ENCODE assay signal across 12 cellular contexts in the genomic region with DNA sequence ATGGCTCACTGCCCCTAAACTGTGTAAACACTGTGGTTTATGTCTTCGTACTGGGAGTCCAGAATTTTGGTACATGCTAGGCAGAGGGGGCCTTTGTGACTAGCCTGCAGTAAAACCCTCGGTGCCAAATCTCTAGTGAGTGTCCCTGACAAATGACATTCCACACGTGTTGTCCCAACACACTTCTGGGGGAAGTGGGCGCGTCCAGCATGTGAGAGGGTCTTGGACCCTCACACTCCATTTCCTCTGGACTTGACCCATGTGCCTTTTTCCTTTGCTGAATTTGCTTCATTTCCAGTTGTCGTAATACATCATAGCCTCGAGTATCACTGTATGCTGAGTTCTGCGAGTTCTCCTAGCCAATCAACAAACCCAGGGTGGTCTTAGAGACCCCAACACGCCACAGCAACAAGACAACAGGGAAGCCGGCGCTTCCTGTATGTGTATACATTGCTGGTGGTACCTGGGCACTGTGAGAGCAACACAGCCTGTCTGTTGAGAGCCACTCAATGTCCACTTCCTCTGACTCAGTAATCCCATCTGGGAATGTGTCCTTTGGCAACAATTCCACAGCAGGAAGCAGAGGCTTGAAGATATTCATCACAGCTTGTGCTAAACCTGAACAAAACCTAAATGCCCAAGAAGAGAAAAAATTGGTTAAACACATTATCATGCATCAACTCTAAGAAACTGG. TPM values are rescaled to one million over a fixed set of nuclear protein-coding genes. Genes with fewer than 3 reads are reported as not detected.
DNase-seq lines count a peak whose midpoint lies in the region; ATAC-seq and TF ChIP-seq lines count a peak whose summit lies in the region.
"Had no signal": no experiment of that assay in that cellular context is flagged by ENCODE, and none has a peak within 500 bp of the region (broad histone marks: within the 10 kb centered on the region; RNA-seq: fewer than 3 reads in every experiment).

No MANE protein-coding gene starts in this region.

- no peaks in the 10 kb centered on the region for H3K36me3 ChIP-seq in brain microvascular endothelial cell (replicated peaks)
- no peaks in the 10 kb centered on the region for H3K36me3 ChIP-seq in prostate gland
- no peaks in the 10 kb centered on the region for H3K36me3 ChIP-seq in sigmoid colon
- H3K36me3 ChIP-seq: BLaER1 had no signal

- in situ Hi-C loops in brain microvascular endothelial cell (cut with HindIII; ENCODE audit: low pct_ligation_motif_present, low sequenced_read_pairs): loop anchor here (25.0 kb wide), 1 partner anchor 334 kb away; the partner anchor contains the start of gene E2F6

- H3K9me3 ChIP-seq in prostate gland (no peaks in the 10 kb centered on the region), sigmoid colon (no peaks in the 10 kb centered on the region)
- H3K9me3 ChIP-seq: BLaER1 had no signal

- H3K4me1 ChIP-seq in prostate gland (replicated peaks): peaks cover 7% of the 10 kb centered on the region
- peaks cover 0 to 19% (median 16%) of the 10 kb centered on the region in 4 donors for H3K4me1 ChIP-seq in sigmoid colon

- peak overlapping the region; percentile 69; the same call in 1 of the 2 replicates for H3K27ac Mint-ChIP-seq in HFFc6
- H3K27ac Mint-ChIP-seq: activated naive CD8-positive, alpha-beta T cell treated with anti-CD3 and anti-CD28 coated beads, Interleukin-2, amount 10 ng/mL, durations not matched to agents 7 days and 5 days had no signal

- H3K27ac ChIP-seq in brain microvascular endothelial cell (no peak overlapping the region), prostate gland (no peak overlapping the region), sigmoid colon (no peak overlapping the region)
- H3K27ac ChIP-seq: BLaER1 had no signal

- H3K36me3 Mint-ChIP-seq in HFFc6 (ENCODE audit: low read depth): no peaks in the 10 kb centered on the region
- H3K36me3 Mint-ChIP-seq: activated naive CD8-positive, alpha-beta T cell treated with anti-CD3 and anti-CD28 coated beads, Interleukin-2, amount 10 ng/mL, durations not matched to agents 7 days and 5 days had no signal

- ATAC-seq in GM18498 (IDR thresholded peaks at IDR 0.05; ENCODE audit: unreplicated experiment): no peak

- TF ChIP-seq EP300 in sigmoid colon (IDR thresholded peaks at IDR 0.05): no peak

- peaks cover 31% of the 10 kb centered on the region for H3K4me1 Mint-ChIP-seq in HFFc6 (ENCODE audit: low read depth)

- H3K27me3 ChIP-seq in brain microvascular endothelial cell (replicated peaks): no peaks in the 10 kb centered on the region
- H3K27me3 ChIP-seq in prostate gland (replicated peaks; ENCODE audit: insufficient read depth): no peaks in the 10 kb centered on the region
- no peaks in the 10 kb centered on the region for H3K27me3 ChIP-seq in sigmoid colon
- H3K27me3 ChIP-seq: BLaER1 had no signal

- H3K27me3 Mint-ChIP-seq in HFFc6 (ENCODE audit: insufficient read depth): peaks cover 7% of the 10 kb centered on the region

- TF ChIP-seq POLR2A in prostate gland (IDR thresholded peaks at IDR 0.05) (no peak), sigmoid colon (IDR thresholded peaks at IDR 0.05) (no peak)

- H3K4me3 ChIP-seq in brain microvascular endothelial cell (ENCODE audit: low read depth, low read length) (no peak overlapping the region), prostate gland (no peak overlapping the region), sigmoid colon (no peak overlapping the region)
- H3K4me3 ChIP-seq: BLaER1, skin epidermis had no signal

- no peaks in the 10 kb centered on the region for H3K9me3 Mint-ChIP-seq in HFFc6
- H3K9me3 Mint-ChIP-seq: activated naive CD8-positive, alpha-beta T cell treated with anti-CD3 and anti-CD28 coated beads, Interleukin-2, amount 10 ng/mL, durations not matched to agents 7 days and 5 days had no signal

- H3K4me3 Mint-ChIP-seq in HFFc6: 0 out of 2 replicates have a peak overlapping the region, but pooled peaks have one; percentile 20
- H3K4me3 Mint-ChIP-seq: activated naive CD8-positive, alpha-beta T cell treated with anti-CD3 and anti-CD28 coated beads, Interleukin-2, amount 10 ng/mL, durations not matched to agents 7 days and 5 days had no signal

- intact Hi-C loops in prostate gland (cut with DNase I): no loop called here
- intact Hi-C loops in sigmoid colon (cut with DNase I): loop anchor here (10.0 kb wide), 1 partner anchor 214 kb away; the partner anchor contains the start of gene KCNF1

- 76% methylated on average over 11 of the region's 11 CpGs for WGBS in prostate gland
- WGBS in sigmoid colon, 2 donors: 63 to 72% methylated on average over 11 of the region's 11 CpGs

- TF ChIP-seq CTCF in HFFc6 (IDR thresholded peaks at IDR 0.05) (no peak), brain microvascular endothelial cell (IDR thresholded peaks at IDR 0.05; ENCODE audit: low read depth, low read length, missing control alignments) (no peak), prostate gland (IDR thresholded peaks at IDR 0.05) (no peak), sigmoid colon (IDR thresholded peaks at IDR 0.05) (no peak)

- peak; percentile 67 for DNase-seq in AG08395 (ENCODE audit: low spot score)
- peak; percentile 64 for DNase-seq in HFFc6
- DNase-seq in brain microvascular endothelial cell: peak; percentile 53
- peak; percentile 67 for DNase-seq in kidney tubule cell (ENCODE audit: low spot score)
- no peak for DNase-seq in prostate gland (ENCODE audit: low spot score)
- DNase-seq in sigmoid colon: no peak
- DNase-seq in HPDE6-E6E7 (ENCODE audit: extremely low spot score): no peak
- DNase-seq: activated naive CD8-positive, alpha-beta T cell treated with anti-CD3 and anti-CD28 coated beads, Interleukin-2, amount 10 ng/mL, durations not matched to agents 7 days and 5 days; NCI-H1436 had no signal

RNA-seq across cellular contexts. Expression of gene SLC66A3, which starts 26.9 kb away (rescaled TPM):
- 10 to 100 TPM; 11.4 to 17.4 (median 13.0) TPM for total RNA-seq in HFFc6 (2021; fragmentation: NEBNext Ultra II Directional; extraction: Animal tissue kit (Norgen Biotek cat#: 25700))
- 10 to 100 TPM; 50.6 to 77.4 TPM for total RNA-seq in prostate gland
- total RNA-seq in sigmoid colon: 10 to 100 TPM; 34.3 to 71.7 (median 43.0) TPM
- polyA plus RNA-seq in sigmoid colon: 10 to 100 TPM in 2 of 3 donors, 1 to 10 TPM in 1; 6.9 to 12.5 (median 11.4) TPM

Comparison
In these comparisons a context has a peak if more than half of its experiments do, and no peak if none do; other contexts are left out.
1. DNase-seq: peak in AG08395 (single experiment), HFFc6 (single experiment), brain microvascular endothelial cell (single experiment) and kidney tubule cell (single experiment); none in prostate gland (single experiment), sigmoid colon (single experiment) and HPDE6-E6E7 (single experiment).